Comparison of ENCODE assay signal across 1 cellular context in genomic region chr6:75524322-75524972, GRCh38.
TF ChIP-seq lines count a peak whose summit lies in the region.

No MANE protein-coding gene starts in this region.

TF ChIP-seq in HepG2, 621 proteins besides CTCF, POLR2A, EP300 and RAD21 (continued from another document and continues in another):
- peak; percentile 32; the same call in 1 of the 2 replicates for TF ChIP-seq ZNF362 (CRISPR knock-in tag; IDR thresholded peaks at IDR 0.05; ENCODE audit: borderline replicate concordance)
- no peak for TF ChIP-seq ZNF451 (CRISPR knock-in tag; IDR thresholded peaks at IDR 0.05)
- TF ChIP-seq FOXO1 (CRISPR knock-in tag; IDR thresholded peaks at IDR 0.05), result peak; percentile 82
- TF ChIP-seq BCLAF1 (IDR thresholded peaks at IDR 0.05), result no peak
- TF ChIP-seq JUND (CRISPR knock-in tag; IDR thresholded peaks at IDR 0.05), result peak; percentile 65; the same call in 1 of the 2 replicates
- no peak for TF ChIP-seq TERF1 (CRISPR knock-in tag; IDR thresholded peaks at IDR 0.05)
- no peak for TF ChIP-seq KAT2B (IDR thresholded peaks at IDR 0.05; ENCODE audit: borderline replicate concordance, low read depth, low read length)
- no peak for TF ChIP-seq REST (IDR thresholded peaks at IDR 0.05; ENCODE audit: borderline replicate concordance in 1 of 2, low read depth in 1 of 2, low read length in 2 of 2)
- peak; percentile 76 for TF ChIP-seq TBL1XR1 (IDR thresholded peaks at IDR 0.05; ENCODE audit: borderline replicate concordance, low read length, partially characterized antibody)
- TF ChIP-seq DRAP1 (CRISPR knock-in tag; IDR thresholded peaks at IDR 0.05), result peak; percentile 33; the same call in 1 of the 2 replicates
- TF ChIP-seq ZNF782 (CRISPR knock-in tag; IDR thresholded peaks at IDR 0.05; ENCODE audit: borderline replicate concordance), result no peak
- TF ChIP-seq DMAP1 (CRISPR knock-in tag; IDR thresholded peaks at IDR 0.05), result no peak
- TF ChIP-seq HOXA3 (CRISPR knock-in tag; IDR thresholded peaks at IDR 0.05), result peak; percentile 31; the same call in 1 of the 2 replicates
- no peak for TF ChIP-seq GLI4 (CRISPR knock-in tag; IDR thresholded peaks at IDR 0.05; ENCODE audit: borderline replicate concordance)
- 0 out of 2 replicates have a peak, but pooled peaks have one; percentile 60 for TF ChIP-seq KLF6 (CRISPR knock-in tag; IDR thresholded peaks at IDR 0.05)
- TF ChIP-seq KDM2A (CRISPR knock-in tag; IDR thresholded peaks at IDR 0.05; ENCODE audit: borderline replicate concordance, low read depth), result no peak
- peak; percentile 78; the same call in 1 of the 2 replicates for TF ChIP-seq HOMEZ (CRISPR knock-in tag; IDR thresholded peaks at IDR 0.05; ENCODE audit: low read depth)
- TF ChIP-seq HNF4G (IDR thresholded peaks at IDR 0.05; ENCODE audit: borderline replicate concordance, low read depth, low read length), result no peak
- TF ChIP-seq HNF4G (CRISPR knock-in tag; IDR thresholded peaks at IDR 0.05; ENCODE audit: borderline replicate concordance, low read depth), result no peak
- peak; percentile 69; the same call in 1 of the 2 replicates for TF ChIP-seq MLXIP (CRISPR knock-in tag; IDR thresholded peaks at IDR 0.05; ENCODE audit: borderline replicate concordance)
- no peak for TF ChIP-seq ZNF530 (CRISPR knock-in tag; IDR thresholded peaks at IDR 0.05; ENCODE audit: low read depth)
- no peak for TF ChIP-seq ZNF274 (CRISPR knock-in tag; IDR thresholded peaks at IDR 0.05)
- no peak for TF ChIP-seq HINFP (CRISPR knock-in tag; IDR thresholded peaks at IDR 0.05; ENCODE audit: low read depth)
- no peak for TF ChIP-seq ARNTL (CRISPR knock-in tag; IDR thresholded peaks at IDR 0.05)
- TF ChIP-seq JDP2 (CRISPR knock-in tag; IDR thresholded peaks at IDR 0.05; ENCODE audit: borderline replicate concordance), result no peak
- TF ChIP-seq ZNF572 (CRISPR knock-in tag; IDR thresholded peaks at IDR 0.05), result no peak
- TF ChIP-seq ZNF570 (CRISPR knock-in tag; IDR thresholded peaks at IDR 0.05; ENCODE audit: borderline replicate concordance), result no peak
- TF ChIP-seq ZMYM4 (CRISPR knock-in tag; IDR thresholded peaks at IDR 0.05), result peak; percentile 31; the same call in 1 of the 2 replicates
- peak; percentile 79 for TF ChIP-seq SOX5 (CRISPR knock-in tag; IDR thresholded peaks at IDR 0.05; ENCODE audit: borderline replicate concordance)
- TF ChIP-seq ZNF75D (CRISPR knock-in tag; IDR thresholded peaks at IDR 0.05; ENCODE audit: borderline replicate concordance), result no peak
- TF ChIP-seq ONECUT2 (CRISPR knock-in tag; IDR thresholded peaks at IDR 0.05), result peak; percentile 41; the same call in 1 of the 2 replicates
- TF ChIP-seq ZFP82 (CRISPR knock-in tag; IDR thresholded peaks at IDR 0.05; ENCODE audit: borderline replicate concordance), result no peak
- TF ChIP-seq ZNF550 (CRISPR knock-in tag; IDR thresholded peaks at IDR 0.05; ENCODE audit: borderline replicate concordance), result no peak
- TF ChIP-seq SMAD1 (CRISPR knock-in tag; IDR thresholded peaks at IDR 0.05; ENCODE audit: borderline replicate concordance, low read depth), result no peak
- TF ChIP-seq TEAD3 (CRISPR knock-in tag; optimal IDR thresholded peaks at IDR 0.05; ENCODE audit: borderline replicate concordance), result peak; percentile 99
- peak; percentile 70 for TF ChIP-seq IRF2 (CRISPR knock-in tag; IDR thresholded peaks at IDR 0.05)
- no peak for TF ChIP-seq MNT (IDR thresholded peaks at IDR 0.05)
- no peak for TF ChIP-seq ZNF768 (CRISPR knock-in tag; IDR thresholded peaks at IDR 0.05)
- no peak for TF ChIP-seq MATR3 (CRISPR knock-in tag; IDR thresholded peaks at IDR 0.05)
- TF ChIP-seq ZSCAN30 (CRISPR knock-in tag; IDR thresholded peaks at IDR 0.05), result no peak
- peak; percentile 65 for TF ChIP-seq IKZF5 (CRISPR knock-in tag; IDR thresholded peaks at IDR 0.05)
- no peak for TF ChIP-seq NONO (IDR thresholded peaks at IDR 0.05)
- TF ChIP-seq NONO (CRISPR knock-in tag; conservative IDR thresholded peaks at IDR 0.05), result no peak
- no peak for TF ChIP-seq ZNF784 (CRISPR knock-in tag; IDR thresholded peaks at IDR 0.05; ENCODE audit: borderline replicate concordance)
- TF ChIP-seq SNAPC2 (CRISPR knock-in tag; IDR thresholded peaks at IDR 0.05), result no peak
